ENCODE assay signal across 10 cellular contexts in genomic region chr5:132639706-132640130, GRCh38. TPM values are rescaled to one million over a fixed set of nuclear protein-coding genes. Genes with fewer than 3 reads are reported as not detected.
DNase-seq lines count a peak whose midpoint lies in the region; ATAC-seq and TF ChIP-seq lines count a peak whose summit lies in the region.
"Had no signal": no experiment of that assay in that cellular context is flagged by ENCODE, and none has a peak within 500 bp of the region (broad histone marks: within the 10 kb centered on the region; RNA-seq: fewer than 3 reads in every experiment).

No MANE protein-coding gene starts in this region.

- H3K36me3 ChIP-seq in H7 (replicated peaks; ENCODE audit: control insufficient read depth, insufficient read depth, low read length): peaks cover 19% of the 10 kb centered on the region

- H3K36me3 Mint-ChIP-seq in activated CD8-positive, alpha-beta memory T cell treated with anti-CD3 and anti-CD28 coated beads, Interleukin-2, amount 10 ng/mL, durations not matched to agents 7 days and 5 days: peaks cover 51% of the 10 kb centered on the region
- peaks cover 94% of the 10 kb centered on the region for H3K36me3 Mint-ChIP-seq in CD4-positive, alpha-beta T cell (ENCODE audit: low read depth)

- POLR2A ChIA-PET in CD4-positive, alpha-beta T cell (lab: Charles Lee): interaction anchor here (1.1 kb wide), 1 partner anchor 23 kb away, joined by 3 read pairs; no protein-coding TSS in a partner anchor

- CTCF ChIA-PET in activated CD8-positive, alpha-beta memory T cell treated with anti-CD3 and anti-CD28 coated beads, Interleukin-2, amount 10 ng/mL, durations not matched to agents 7 days and 5 days (lab: Charles Lee): interaction anchor here (1.1 to 4.7 kb wide), 6 partner anchors 9 to 180 kb away, joined by 3 to 16 read pairs (median 9); partner anchors contain the start of gene KIF3A
- CTCF ChIA-PET in CD4-positive, alpha-beta T cell (lab: Charles Lee): interaction anchor here (0.6 to 1.1 kb wide), 2 partner anchors 10 to 415 kb away, joined by 3 to 4 read pairs; no protein-coding TSS in a partner anchor

- no peaks in the 10 kb centered on the region for H3K27me3 ChIP-seq in H7 (ENCODE audit: control insufficient read depth, insufficient read depth, low read length)
- no peaks in the 10 kb centered on the region for H3K27me3 ChIP-seq in CD4-positive, alpha-beta T cell (ENCODE audit: control insufficient read depth, insufficient read depth, low read length)
- H3K27me3 ChIP-seq: ascending aorta had no signal

- TF ChIP-seq CTCF in CD4-positive, alpha-beta T cell (IDR thresholded peaks at IDR 0.05): no peak

- H3K27ac Mint-ChIP-seq in activated CD8-positive, alpha-beta memory T cell treated with anti-CD3 and anti-CD28 coated beads, Interleukin-2, amount 10 ng/mL, durations not matched to agents 7 days and 5 days: peak overlapping the region; percentile 86
- H3K27ac Mint-ChIP-seq in CD4-positive, alpha-beta T cell: no peak overlapping the region

- H3K4me1 Mint-ChIP-seq in activated CD8-positive, alpha-beta memory T cell treated with anti-CD3 and anti-CD28 coated beads, Interleukin-2, amount 10 ng/mL, durations not matched to agents 7 days and 5 days: peaks cover 89% of the 10 kb centered on the region
- no peaks in the 10 kb centered on the region for H3K4me1 Mint-ChIP-seq in CD4-positive, alpha-beta T cell (ENCODE audit: low read depth)

- peak overlapping the region; percentile 16 for H3K4me3 Mint-ChIP-seq in activated CD8-positive, alpha-beta memory T cell treated with anti-CD3 and anti-CD28 coated beads, Interleukin-2, amount 10 ng/mL, durations not matched to agents 7 days and 5 days
- no peak overlapping the region for H3K4me3 Mint-ChIP-seq in CD4-positive, alpha-beta T cell

- no peak overlapping the region for H3K4me3 ChIP-seq in H7 (ENCODE audit: insufficient read depth, low read depth, low read length)
- H3K4me3 ChIP-seq: A549, ascending aorta had no signal

- peak; percentile 81 for DNase-seq in activated CD8-positive, alpha-beta memory T cell treated with anti-CD3 and anti-CD28 coated beads, Interleukin-2, amount 10 ng/mL, durations not matched to agents 7 days and 5 days
- DNase-seq in activated CD8-positive, alpha-beta memory T cell treated with anti-CD3 and anti-CD28 coated beads for 24 hours: no peak
- peak; percentile 52 for DNase-seq in stimulated activated CD8-positive, alpha-beta memory T cell treated with anti-CD3 and anti-CD28 coated beads, Interleukin-4, amount 100 ng/mL, for 48 hours
- no peak for DNase-seq in H7
- no peak for DNase-seq in kidney glomerular epithelial cell (lab: John Stamatoyannopoulos, UW)
- DNase-seq in CD4-positive, alpha-beta T cell: no peak

- H3K9me3 Mint-ChIP-seq in activated CD8-positive, alpha-beta memory T cell treated with anti-CD3 and anti-CD28 coated beads, Interleukin-2, amount 10 ng/mL, durations not matched to agents 7 days and 5 days (ENCODE audit: low read depth): no peaks in the 10 kb centered on the region
- no peaks in the 10 kb centered on the region for H3K9me3 Mint-ChIP-seq in CD4-positive, alpha-beta T cell

- ATAC-seq in activated CD8-positive, alpha-beta memory T cell treated with anti-CD3 and anti-CD28 coated beads, Interleukin-2, amount 10 ng/mL, durations not matched to agents 7 days and 5 days: peak; percentile 54
- peak; percentile 63 for ATAC-seq in GM21619 (IDR thresholded peaks at IDR 0.05; ENCODE audit: unreplicated experiment)
- peak; percentile 64 for ATAC-seq in HG03342 (IDR thresholded peaks at IDR 0.05; ENCODE audit: unreplicated experiment)
- ATAC-seq in CD4-positive, alpha-beta T cell (ENCODE audit: poor library complexity): no peak
- ATAC-seq: A549 had no signal

- intact Hi-C loops in CD4-positive, alpha-beta T cell (cut with DNase I, micrococcal nuclease): no loop called here

- H3K27ac ChIP-seq in CD4-positive, alpha-beta T cell (ENCODE audit: low read depth, low read length): no peak overlapping the region
- H3K27ac ChIP-seq: A549, ascending aorta had no signal

- no peaks in the 10 kb centered on the region for H3K9me3 ChIP-seq in CD4-positive, alpha-beta T cell (ENCODE audit: control insufficient read depth, low read length)
- H3K9me3 ChIP-seq: A549, ascending aorta had no signal

- H3K27me3 Mint-ChIP-seq in activated CD8-positive, alpha-beta memory T cell treated with anti-CD3 and anti-CD28 coated beads, Interleukin-2, amount 10 ng/mL, durations not matched to agents 7 days and 5 days: no peaks in the 10 kb centered on the region
- H3K27me3 Mint-ChIP-seq in CD4-positive, alpha-beta T cell: no peaks in the 10 kb centered on the region

RNA-seq across cellular contexts. Expression of gene IL13, which starts 18.3 kb away (rescaled TPM):
- total RNA-seq in activated CD8-positive, alpha-beta memory T cell treated with anti-CD3 and anti-CD28 coated beads, Interleukin-2, amount 10 ng/mL, durations not matched to agents 7 days and 5 days: 100 to 1,000 TPM in 1 of 2 experiments, 1 to 10 TPM in 1; 4.8 to 119 TPM
- not detected in 2 replicates for total RNA-seq in H7 (2014; rRNA removed; shearing (Covaris generic))
- total RNA-seq in CD4-positive, alpha-beta T cell: under 1 TPM in 1 of 2 experiments, not detected in 1; 0.17 TPM
- total RNA-seq: ascending aorta had no signal

RNA-seq across cellular contexts. Expression of gene IL4, which starts 34.1 kb away (rescaled TPM):
- total RNA-seq in activated CD8-positive, alpha-beta memory T cell treated with anti-CD3 and anti-CD28 coated beads, Interleukin-2, amount 10 ng/mL, durations not matched to agents 7 days and 5 days: 1 to 10 TPM in 1 of 2 experiments, under 1 TPM in 1; 0.53 to 2.5 TPM
- total RNA-seq in H7 (2014; rRNA removed; shearing (Covaris generic)): not detected in 2 replicates
- total RNA-seq in CD4-positive, alpha-beta T cell: not detected
- total RNA-seq: ascending aorta had no signal

Comparison
In these comparisons a context has a peak if more than half of its experiments do, and no peak if none do; other contexts are left out.
1. DNase-seq: peak in activated CD8-positive, alpha-beta memory T cell treated with anti-CD3 and anti-CD28 coated beads, Interleukin-2, amount 10 ng/mL, durations not matched to agents 7 days and 5 days (single experiment) and stimulated activated CD8-positive, alpha-beta memory T cell treated with anti-CD3 and anti-CD28 coated beads, Interleukin-4, amount 100 ng/mL, for 48 hours (single experiment); none in activated CD8-positive, alpha-beta memory T cell treated with anti-CD3 and anti-CD28 coated beads for 24 hours (single experiment), H7 (single experiment), kidney glomerular epithelial cell (single experiment) and CD4-positive, alpha-beta T cell (0 of 10).